ENCODE assay signal across 12 cellular contexts in genomic region chr2:1654696-1655374, GRCh38.
A peak's percentile ranks its signal among the peaks of the same experiment; 100 is the strongest.
DNase-seq lines count a peak whose midpoint lies in the region; ATAC-seq and TF ChIP-seq lines count a peak whose summit lies in the region.
"Had no signal": no experiment of that assay in that cellular context is flagged by ENCODE, and none has a peak within 500 bp of the region (broad histone marks: within the 10 kb centered on the region; RNA-seq: fewer than 3 reads in every experiment).

No MANE protein-coding gene starts in this region.

- ATAC-seq in left cardiac atrium (peak in 1 of 2 donors; percentile 5), GM19467 (IDR thresholded peaks at IDR 0.05; ENCODE audit: unreplicated experiment) (no peak), HG02870 (IDR thresholded peaks at IDR 0.05; ENCODE audit: unreplicated experiment) (no peak)
- ATAC-seq in natural killer cell treated with Interleukin-12 subunit alpha and Interleukin-12 subunit beta and Interleukin-15 and Interleukin-18, amount 100 ng/mL, for 72 hours, result no peak

- TF ChIP-seq CTCF in CD14-positive monocyte (IDR thresholded peaks at IDR 0.05), result no peak

- H3K36me3 ChIP-seq in SJSA1 (peaks cover 71% of the 10 kb centered on the region), skeletal muscle satellite cell (ENCODE audit: insufficient read depth, low read length) (peaks cover 46% of the 10 kb centered on the region)

- no peaks in the 10 kb centered on the region for H3K9me3 Mint-ChIP-seq in natural killer cell treated with Interleukin-12 subunit alpha and Interleukin-12 subunit beta and Interleukin-15 and Interleukin-18, amount 100 ng/mL, for 72 hours
- H3K9me3 Mint-ChIP-seq in CD14-positive monocyte, result peaks cover 1 to 10% (median 2%) of the 10 kb centered on the region in 7 donors
- H3K9me3 Mint-ChIP-seq: activated T-helper 1 cell treated with anti-CD3 and anti-CD28 coated beads, Interleukin-12 subunit alpha, Interleukin-12 subunit beta, Interleukin-2, Interleukin-4 antibody, amounts not matched to agents 30 ng/mL and 10 ng/mL and 1 ng/mL, durations not matched to agents 14 hours and 24 hours and 36 hours had no signal

- H3K9me3 ChIP-seq in SJSA1 (replicated peaks), result no peaks in the 10 kb centered on the region
- no peaks in the 10 kb centered on the region for H3K9me3 ChIP-seq in skeletal muscle satellite cell (replicated peaks; ENCODE audit: low read length)

- H3K27ac ChIP-seq in SJSA1, result peak overlapping the region; percentile 82
- H3K27ac ChIP-seq: parathyroid adenoma had no signal

- H3K4me1 ChIP-seq in SJSA1 (replicated peaks) (peaks cover 47% of the 10 kb centered on the region), skeletal muscle satellite cell (ENCODE audit: control insufficient read depth, insufficient read depth, low read length) (peaks cover 66% of the 10 kb centered on the region)
- H3K4me1 ChIP-seq: parathyroid adenoma had no signal

- no peak overlapping the region for H3K27ac Mint-ChIP-seq in natural killer cell treated with Interleukin-12 subunit alpha and Interleukin-12 subunit beta and Interleukin-15 and Interleukin-18, amount 100 ng/mL, for 72 hours
- H3K27ac Mint-ChIP-seq in CD14-positive monocyte, result no peak overlapping the region
- H3K27ac Mint-ChIP-seq: activated T-helper 1 cell treated with anti-CD3 and anti-CD28 coated beads, Interleukin-12 subunit alpha, Interleukin-12 subunit beta, Interleukin-2, Interleukin-4 antibody, amounts not matched to agents 30 ng/mL and 10 ng/mL and 1 ng/mL, durations not matched to agents 14 hours and 24 hours and 36 hours had no signal

- no peaks in the 10 kb centered on the region for H3K4me1 Mint-ChIP-seq in natural killer cell treated with Interleukin-12 subunit alpha and Interleukin-12 subunit beta and Interleukin-15 and Interleukin-18, amount 100 ng/mL, for 72 hours (ENCODE audit: low read depth in 2 of 2)
- H3K4me1 Mint-ChIP-seq in CD14-positive monocyte, result no peaks in the 10 kb centered on the region

- H3K27me3 Mint-ChIP-seq in natural killer cell treated with Interleukin-12 subunit alpha and Interleukin-12 subunit beta and Interleukin-15 and Interleukin-18, amount 100 ng/mL, for 72 hours, result no peaks in the 10 kb centered on the region
- H3K27me3 Mint-ChIP-seq in CD14-positive monocyte (ENCODE audit: low read depth in 3 of 3), result peaks cover 0 to 3% (median 0%) of the 10 kb centered on the region in 3 donors

- H3K27me3 ChIP-seq in SJSA1 (replicated peaks) (no peaks in the 10 kb centered on the region), skeletal muscle satellite cell (ENCODE audit: control insufficient read depth, insufficient read depth, low read length) (no peaks in the 10 kb centered on the region)

- DNase-seq in ELR (ENCODE audit: low read depth) (peak; percentile 31), SJSA1 (ENCODE audit: low read depth in 1 of 2, low spot score in 2 of 2) (peak; percentile 62 to 80), left cardiac atrium (peak; percentile 16), CD14-positive monocyte (ENCODE audit: low spot score) (no peak)
- DNase-seq in natural killer cell treated with Interleukin-12 subunit alpha and Interleukin-12 subunit beta and Interleukin-15 and Interleukin-18, amount 100 ng/mL, for 72 hours (ENCODE audit: low spot score), result no peak
- DNase-seq: anterior cingulate cortex; stimulated activated CD4-positive, alpha-beta T cell treated with anti-CD3 and anti-CD28 coated beads, Interleukin-2, amount 100 ng/mL, for 48 hours had no signal

- peak overlapping the region; percentile 67 for H3K4me2 ChIP-seq in skeletal muscle satellite cell (ENCODE audit: low read length)

- H3K36me3 Mint-ChIP-seq in natural killer cell treated with Interleukin-12 subunit alpha and Interleukin-12 subunit beta and Interleukin-15 and Interleukin-18, amount 100 ng/mL, for 72 hours, result no peaks in the 10 kb centered on the region
- H3K36me3 Mint-ChIP-seq in CD14-positive monocyte, result no peaks in the 10 kb centered on the region

- peak overlapping the region; percentile 86 for H3K9ac ChIP-seq in skeletal muscle satellite cell (ENCODE audit: low read depth, low read length)
- H3K9ac ChIP-seq: parathyroid adenoma had no signal

- no peak overlapping the region for H3K4me3 ChIP-seq in SJSA1
- H3K4me3 ChIP-seq in skeletal muscle satellite cell (ENCODE audit: low read length), result peak overlapping the region; percentile 16

- no peak overlapping the region for H3K4me3 Mint-ChIP-seq in natural killer cell treated with Interleukin-12 subunit alpha and Interleukin-12 subunit beta and Interleukin-15 and Interleukin-18, amount 100 ng/mL, for 72 hours
- H3K4me3 Mint-ChIP-seq in CD14-positive monocyte, result no peak overlapping the region
- H3K4me3 Mint-ChIP-seq: activated T-helper 1 cell treated with anti-CD3 and anti-CD28 coated beads, Interleukin-12 subunit alpha, Interleukin-12 subunit beta, Interleukin-2, Interleukin-4 antibody, amounts not matched to agents 30 ng/mL and 10 ng/mL and 1 ng/mL, durations not matched to agents 14 hours and 24 hours and 36 hours had no signal

- intact Hi-C loops in left cardiac atrium (cut with DNase I) (loop anchor here in 1 of 2 donors (5.0 kb wide), 1 partner anchor 87 kb away; the partner anchor contains the start of gene PXDN), CD14-positive monocyte (cut with micrococcal nuclease) (no loop called here)

Comparison
In these comparisons a context has a peak if more than half of its experiments do, and no peak if none do; other contexts are left out.
1. DNase-seq: peak in ELR (single experiment), SJSA1 (2 of 2) and left cardiac atrium (single experiment); none in natural killer cell treated with Interleukin-12 subunit alpha and Interleukin-12 subunit beta and Interleukin-15 and Interleukin-18, amount 100 ng/mL, for 72 hours (single experiment) and CD14-positive monocyte (single experiment).